ENCODE assay signal across 8 cellular contexts in genomic region chr1:9942399-9942938, GRCh38. TPM values are rescaled to one million over a fixed set of nuclear protein-coding genes. Genes with fewer than 3 reads are reported as not detected.
A peak's percentile ranks its signal among the peaks of the same experiment; 100 is the strongest.
DNase-seq lines count a peak whose midpoint lies in the region; ATAC-seq, FAIRE-seq and TF ChIP-seq lines count a peak whose summit lies in the region.

No MANE protein-coding gene starts in this region.

- no peaks in the 10 kb centered on the region for H3K27me3 Mint-ChIP-seq in dendritic cell treated with granulocyte-macrophage colony-stimulating factor and Interleukin-4, amounts not matched to agents 40 ng/mL and 50 ng/mL, for 4 days

- H3K9me3 ChIP-seq in HepG2 (ENCODE audit: low read length) (no peaks in the 10 kb centered on the region), subcutaneous abdominal adipose tissue (ENCODE audit: control insufficient read depth in 5 of 5, low read length in 5 of 5) (no peaks in the 10 kb centered on the region)

- H4K20me1 ChIP-seq in HepG2 (ENCODE audit: insufficient read depth, low read length), result no peaks in the 10 kb centered on the region

- H3K27ac ChIP-seq in HepG2 (ENCODE audit: extremely low read length, insufficient read depth, low read length) (peak overlapping the region; percentile 91), subcutaneous abdominal adipose tissue (ENCODE audit: low read depth, low read length) (peak overlapping the region; percentile 88)

- intact Hi-C loops in dendritic cell treated with granulocyte-macrophage colony-stimulating factor and Interleukin-4, amounts not matched to agents 40 ng/mL and 50 ng/mL, for 4 days (cut with micrococcal nuclease), result loop anchor here (2.0 kb wide), 2 partner anchors 68 to 90 kb away; partner anchors contain the start of gene UBE4B
- intact Hi-C loops in HepG2 (cut with micrococcal nuclease; ENCODE audit: unreplicated experiment), result loop anchor here (1.0 to 5.0 kb wide), 4 partner anchors 28 to 90 kb away; partner anchors contain the start of gene UBE4B

- TSS peak; percentile 82 for BruUV-seq in HepG2 (replicated peaks; lab: Mats Ljungman, UMichigan)

- peak overlapping the region; percentile 86 for H3K4me2 ChIP-seq in HepG2 (ENCODE audit: low read depth, low read length)

- WGBS in HepG2 (ENCODE audit: low lambda C conversion rate), result 2% methylated on average over 14 of the region's 14 CpGs

- H2AFZ ChIP-seq in HepG2 (ENCODE audit: low read length), result no peak overlapping the region

- peak overlapping the region; percentile 93 for H3K9ac ChIP-seq in HepG2 (ENCODE audit: insufficient read depth, low read depth, low read length)
- peak overlapping the region; percentile 77 to 99 (median 97) for H3K9ac ChIP-seq in subcutaneous abdominal adipose tissue (ENCODE audit: low read length in 5 of 5)

- peak overlapping the region; percentile 97 for H3K27ac Mint-ChIP-seq in dendritic cell treated with granulocyte-macrophage colony-stimulating factor and Interleukin-4, amounts not matched to agents 40 ng/mL and 50 ng/mL, for 4 days

- TF ChIP-seq EP300 in HepG2 (IDR thresholded peaks at IDR 0.05; ENCODE audit: low read depth in 2 of 2, low read length in 2 of 2) (no peak), HepG2 (CRISPR knock-in tag; IDR thresholded peaks at IDR 0.05; ENCODE audit: borderline replicate concordance) (no peak)

- H3K4me1 Mint-ChIP-seq in dendritic cell treated with granulocyte-macrophage colony-stimulating factor and Interleukin-4, amounts not matched to agents 40 ng/mL and 50 ng/mL, for 4 days (ENCODE audit: low read depth), result peaks cover 18% of the 10 kb centered on the region

- H3K36me3 ChIP-seq in HepG2 (replicated peaks in 1 of 2; ENCODE audit: control insufficient read depth in 1 of 2, insufficient read depth in 2 of 2, low read length in 2 of 2), result peaks cover 0 to 14% of the 10 kb centered on the region in 2 experiments; a peak in 1 of 5 replicates
- peaks cover 1 to 9% (median 7%) of the 10 kb centered on the region in 5 donors for H3K36me3 ChIP-seq in subcutaneous abdominal adipose tissue (ENCODE audit: control insufficient read depth in 5 of 5, insufficient read depth in 5 of 5, low read length in 5 of 5)

- peak overlapping the region; percentile 70 to 95 (median 92) for H3K4me3 ChIP-seq in HepG2 (replicated peaks in 1 of 3; ENCODE audit: insufficient read depth in 1 of 3, low read depth in 2 of 3, low read length in 3 of 3)
- peak overlapping the region; percentile 86 to 98 (median 91) for H3K4me3 ChIP-seq in subcutaneous abdominal adipose tissue (ENCODE audit: low read depth in 1 of 5, low read length in 5 of 5)

- TF ChIP-seq CTCF in D721Med (IDR thresholded peaks at IDR 0.05; ENCODE audit: insufficient read depth, missing control alignments) (peak; percentile 54), HepG2 (CRISPR knock-in tag; IDR thresholded peaks at IDR 0.05) (peak; percentile 74)

- no peaks in the 10 kb centered on the region; a peak in 2 of 5 replicates for H3K27me3 ChIP-seq in HepG2 (ENCODE audit: control insufficient read depth in 1 of 2, insufficient read depth in 2 of 2, low read length in 2 of 2)
- H3K27me3 ChIP-seq in subcutaneous abdominal adipose tissue (ENCODE audit: control insufficient read depth in 5 of 5, insufficient read depth in 4 of 5, low read length in 5 of 5), result no peaks in the 10 kb centered on the region

- H3K4me1 ChIP-seq in HepG2 (ENCODE audit: insufficient read depth, low read length), result peaks cover 49% of the 10 kb centered on the region
- H3K4me1 ChIP-seq in subcutaneous abdominal adipose tissue (ENCODE audit: control insufficient read depth in 5 of 5, insufficient read depth in 5 of 5, low read length in 5 of 5), result peaks cover 0 to 23% (median 20%) of the 10 kb centered on the region in 5 donors

- peak; percentile 71 for TF ChIP-seq RAD21 in HepG2 (CRISPR knock-in tag; IDR thresholded peaks at IDR 0.05)

- TF ChIP-seq POLR2A in HepG2 (IDR thresholded peaks at IDR 0.05; ENCODE audit: insufficient read depth in 1 of 2, low read depth in 2 of 2, low read length in 2 of 2), result no peak

- peaks cover 40% of the 10 kb centered on the region for H3K36me3 Mint-ChIP-seq in dendritic cell treated with granulocyte-macrophage colony-stimulating factor and Interleukin-4, amounts not matched to agents 40 ng/mL and 50 ng/mL, for 4 days (ENCODE audit: low read depth)

- POLR2A ChIA-PET in HepG2 (lab: Yijun Ruan, JAX), result interaction anchor here (0.9 to 4.3 kb wide), 11 partner anchors 9 to 268 kb away, joined by 3 to 67 read pairs (median 7); partner anchors contain the start of genes CTNNBIP1, KIF1B and UBE4B

- in situ Hi-C loops in HepG2 (cut with HindIII; ENCODE audit: extremely low pct_ligation_motif_present, low pct_unique_long_range_greater_than_20kb), result loop anchor here (5.0 kb wide), 2 partner anchors 70 to 90 kb away; partner anchors contain the start of gene UBE4B

- ATAC-seq in GM19397 (IDR thresholded peaks at IDR 0.05; ENCODE audit: unreplicated experiment) (peak; percentile 39), HepG2 (peak; percentile 68)

- no peak for FAIRE-seq in D721Med (lab: Jason Lieb, UNC)
- FAIRE-seq in HepG2 (lab: Jason Lieb, UNC), result peak; percentile 76

- H3K79me2 ChIP-seq in HepG2 (ENCODE audit: insufficient read depth, low read length), result peaks cover 20% of the 10 kb centered on the region

- CTCF ChIA-PET in HepG2 (lab: Yijun Ruan, JAX; ENCODE audit: low intra/inter-chr PET ratio, low total read pairs), result interaction anchor here (1.2 to 2.7 kb wide), 2 partner anchors 67 to 90 kb away, joined by 3 to 39 read pairs; partner anchors contain the start of gene UBE4B

- H3K4me3 Mint-ChIP-seq in dendritic cell treated with granulocyte-macrophage colony-stimulating factor and Interleukin-4, amounts not matched to agents 40 ng/mL and 50 ng/mL, for 4 days, result peak overlapping the region; percentile 87

- DNase-seq in D721Med (ENCODE audit: insufficient read length, low spot score), result no peak
- peak; percentile 49 for DNase-seq in LoVo (ENCODE audit: low spot score)
- peak; percentile 26 for DNase-seq in SKM-1 (lab: John Stamatoyannopoulos, UW; ENCODE audit: unreplicated experiment)
- DNase-seq in HepG2 (ENCODE audit: low spot score), result peak; percentile 58
- DNase-seq in activated CD4-positive, CD25-positive, alpha-beta regulatory T cell (lab: John Stamatoyannopoulos, UW), result no peak

- H3K9me3 Mint-ChIP-seq in dendritic cell treated with granulocyte-macrophage colony-stimulating factor and Interleukin-4, amounts not matched to agents 40 ng/mL and 50 ng/mL, for 4 days, result no peaks in the 10 kb centered on the region

RNA-seq across cellular contexts. Expression of gene LZIC, which starts 0.7 kb away (rescaled TPM):
- total RNA-seq in HepG2 (2016; rRNA removed; fragmentation: Illumina TruSeq; extraction: Trizol), result 71.8 and 119 TPM in 2 replicates
- total RNA-seq in HepG2 (2016; cell fraction: cytosol; rRNA removed; fragmentation: Illumina TruSeq; extraction: Trizol; ENCODE audit: low read depth), result 53.5 and 59.6 TPM in 2 replicates
- total RNA-seq in HepG2 (2016; cell fraction: insoluble cytoplasmic fraction; rRNA removed; fragmentation: Illumina TruSeq; extraction: Trizol), result 69.8 and 119 TPM in 2 replicates
- 70.4 and 80.8 TPM in 2 replicates for total RNA-seq in HepG2 (2016; cell fraction: membrane; rRNA removed; fragmentation: Illumina TruSeq; extraction: Trizol)
- total RNA-seq in HepG2 (2016; cell fraction: nucleus; rRNA removed; fragmentation: Illumina TruSeq; extraction: Trizol), result 28.4 and 29.3 TPM in 2 replicates
- 17.2 and 25.2 TPM in 2 replicates for polyA plus RNA-seq in HepG2 (2011; rRNA removed)
- polyA plus RNA-seq in HepG2 (2011; cell fraction: cytosol; rRNA removed), result 9.2 and 15.1 TPM in 2 replicates
- 4.6 and 6.2 TPM in 2 replicates for polyA plus RNA-seq in HepG2 (2011; cell fraction: nucleus; rRNA removed)
- 33.4 and 46.4 TPM in 2 replicates for polyA plus RNA-seq in HepG2 (2012)
- 40.3 and 68.0 TPM in 2 replicates for polyA plus RNA-seq in HepG2 (2016; cell fraction: cytosol; fragmentation: Illumina TruSeq; extraction: Trizol; ENCODE audit: low read depth)
- 101 and 109 TPM in 2 replicates for polyA plus RNA-seq in HepG2 (2016; cell fraction: insoluble cytoplasmic fraction; fragmentation: Illumina TruSeq; extraction: Trizol; ENCODE audit: low read depth)
- polyA plus RNA-seq in HepG2 (2016; cell fraction: membrane; fragmentation: Illumina TruSeq; extraction: Trizol; ENCODE audit: low read depth), result 50.9 and 64.5 TPM in 2 replicates
- 41.7 and 43.7 TPM in 2 replicates for polyA plus RNA-seq in HepG2 (2016; cell fraction: nucleus; fragmentation: Illumina TruSeq; extraction: Trizol; ENCODE audit: insufficient read depth, low read depth)
- 7.7 and 9.9 TPM in 2 replicates for polyA minus RNA-seq in HepG2 (2011; rRNA and poly(A)+ RNA removed; ENCODE audit: low replicate concordance)
- polyA minus RNA-seq in HepG2 (2011; cell fraction: cytosol; rRNA and poly(A)+ RNA removed), result 17.2 and 17.4 TPM in 2 replicates
- 12.1 and 14.7 TPM in 2 replicates for polyA minus RNA-seq in HepG2 (2011; cell fraction: nucleus; rRNA and poly(A)+ RNA removed)

RNA-seq across cellular contexts. Expression of gene NMNAT1, which starts 0.8 kb away (rescaled TPM):
- total RNA-seq in HepG2 (2016; rRNA removed; fragmentation: Illumina TruSeq; extraction: Trizol), result 12.2 and 14.5 TPM in 2 replicates
- total RNA-seq in HepG2 (2016; cell fraction: cytosol; rRNA removed; fragmentation: Illumina TruSeq; extraction: Trizol; ENCODE audit: low read depth), result 6.7 and 7.9 TPM in 2 replicates
- total RNA-seq in HepG2 (2016; cell fraction: insoluble cytoplasmic fraction; rRNA removed; fragmentation: Illumina TruSeq; extraction: Trizol), result 12.6 and 15.6 TPM in 2 replicates
- total RNA-seq in HepG2 (2016; cell fraction: membrane; rRNA removed; fragmentation: Illumina TruSeq; extraction: Trizol), result 7.0 and 8.2 TPM in 2 replicates
- 6.1 and 8.7 TPM in 2 replicates for total RNA-seq in HepG2 (2016; cell fraction: nucleus; rRNA removed; fragmentation: Illumina TruSeq; extraction: Trizol)
- 5.4 and 5.6 TPM in 2 replicates for polyA plus RNA-seq in HepG2 (2011; rRNA removed)
- 3.9 and 4.7 TPM in 2 replicates for polyA plus RNA-seq in HepG2 (2011; cell fraction: cytosol; rRNA removed)
- polyA plus RNA-seq in HepG2 (2011; cell fraction: nucleus; rRNA removed), result 2.7 and 2.9 TPM in 2 replicates
- polyA plus RNA-seq in HepG2 (2012), result 5.8 and 11.4 TPM in 2 replicates
- 1.5 and 1.8 TPM in 2 replicates for polyA plus RNA-seq in HepG2 (2016; cell fraction: cytosol; fragmentation: Illumina TruSeq; extraction: Trizol; ENCODE audit: low read depth)
- 9.4 and 9.5 TPM in 2 replicates for polyA plus RNA-seq in HepG2 (2016; cell fraction: insoluble cytoplasmic fraction; fragmentation: Illumina TruSeq; extraction: Trizol; ENCODE audit: low read depth)
- 2.7 and 3.0 TPM in 2 replicates for polyA plus RNA-seq in HepG2 (2016; cell fraction: membrane; fragmentation: Illumina TruSeq; extraction: Trizol; ENCODE audit: low read depth)
- polyA plus RNA-seq in HepG2 (2016; cell fraction: nucleus; fragmentation: Illumina TruSeq; extraction: Trizol; ENCODE audit: insufficient read depth, low read depth), result 7.0 and 7.5 TPM in 2 replicates
- polyA minus RNA-seq in HepG2 (2011; rRNA and poly(A)+ RNA removed; ENCODE audit: low replicate concordance), result 9.3 and 11.0 TPM in 2 replicates
- polyA minus RNA-seq in HepG2 (2011; cell fraction: cytosol; rRNA and poly(A)+ RNA removed), result 4.8 and 5.8 TPM in 2 replicates
- 10.2 and 12.2 TPM in 2 replicates for polyA minus RNA-seq in HepG2 (2011; cell fraction: nucleus; rRNA and poly(A)+ RNA removed)

RNA-seq across cellular contexts. Expression of gene CTNNBIP1, which starts 32.4 kb away (rescaled TPM):
- total RNA-seq in HepG2 (2016; rRNA removed; fragmentation: Illumina TruSeq; extraction: Trizol), result 67.0 and 71.7 TPM in 2 replicates
- total RNA-seq in HepG2 (2016; cell fraction: cytosol; rRNA removed; fragmentation: Illumina TruSeq; extraction: Trizol; ENCODE audit: low read depth), result 112 and 131 TPM in 2 replicates
- total RNA-seq in HepG2 (2016; cell fraction: insoluble cytoplasmic fraction; rRNA removed; fragmentation: Illumina TruSeq; extraction: Trizol), result 54.5 and 70.6 TPM in 2 replicates
- total RNA-seq in HepG2 (2016; cell fraction: membrane; rRNA removed; fragmentation: Illumina TruSeq; extraction: Trizol), result 130 and 149 TPM in 2 replicates
- 21.2 and 22.7 TPM in 2 replicates for total RNA-seq in HepG2 (2016; cell fraction: nucleus; rRNA removed; fragmentation: Illumina TruSeq; extraction: Trizol)
- 83.0 and 83.1 TPM in 2 replicates for polyA plus RNA-seq in HepG2 (2011; rRNA removed)
- polyA plus RNA-seq in HepG2 (2011; cell fraction: cytosol; rRNA removed), result 57.2 and 76.8 TPM in 2 replicates
- 32.2 and 32.4 TPM in 2 replicates for polyA plus RNA-seq in HepG2 (2011; cell fraction: nucleus; rRNA removed)
- 26.8 and 39.9 TPM in 2 replicates for polyA plus RNA-seq in HepG2 (2012)
- polyA plus RNA-seq in HepG2 (2016; cell fraction: cytosol; fragmentation: Illumina TruSeq; extraction: Trizol; ENCODE audit: low read depth), result 182 and 242 TPM in 2 replicates
- polyA plus RNA-seq in HepG2 (2016; cell fraction: insoluble cytoplasmic fraction; fragmentation: Illumina TruSeq; extraction: Trizol; ENCODE audit: low read depth), result 74.3 and 84.9 TPM in 2 replicates
- polyA plus RNA-seq in HepG2 (2016; cell fraction: membrane; fragmentation: Illumina TruSeq; extraction: Trizol; ENCODE audit: low read depth), result 169 and 203 TPM in 2 replicates
- polyA plus RNA-seq in HepG2 (2016; cell fraction: nucleus; fragmentation: Illumina TruSeq; extraction: Trizol; ENCODE audit: insufficient read depth, low read depth), result 49.9 and 56.8 TPM in 2 replicates
- 5.8 and 84.0 TPM in 2 replicates for polyA minus RNA-seq in HepG2 (2011; rRNA and poly(A)+ RNA removed; ENCODE audit: low replicate concordance)
- 49.7 and 52.8 TPM in 2 replicates for polyA minus RNA-seq in HepG2 (2011; cell fraction: cytosol; rRNA and poly(A)+ RNA removed)
- 11.7 and 12.0 TPM in 2 replicates for polyA minus RNA-seq in HepG2 (2011; cell fraction: nucleus; rRNA and poly(A)+ RNA removed)

RNA-seq across cellular contexts. Expression of gene RBP7, which starts 54.6 kb away (rescaled TPM):
- total RNA-seq in HepG2 (2016; rRNA removed; fragmentation: Illumina TruSeq; extraction: Trizol), result 2.0 and 2.3 TPM in 2 replicates
- total RNA-seq in HepG2 (2016; cell fraction: cytosol; rRNA removed; fragmentation: Illumina TruSeq; extraction: Trizol; ENCODE audit: low read depth), result 0.71 and 0.88 TPM in 2 replicates
- 1.5 and 1.9 TPM in 2 replicates for total RNA-seq in HepG2 (2016; cell fraction: insoluble cytoplasmic fraction; rRNA removed; fragmentation: Illumina TruSeq; extraction: Trizol)
- total RNA-seq in HepG2 (2016; cell fraction: membrane; rRNA removed; fragmentation: Illumina TruSeq; extraction: Trizol), result 2.0 and 2.2 TPM in 2 replicates
- 0.71 TPM in 1 of 2 replicates, not detected in the other for total RNA-seq in HepG2 (2016; cell fraction: nucleus; rRNA removed; fragmentation: Illumina TruSeq; extraction: Trizol)
- 1.6 and 2.0 TPM in 2 replicates for polyA plus RNA-seq in HepG2 (2011; rRNA removed)
- 0.90 and 1.5 TPM in 2 replicates for polyA plus RNA-seq in HepG2 (2011; cell fraction: cytosol; rRNA removed)
- not detected in 2 replicates for polyA plus RNA-seq in HepG2 (2011; cell fraction: nucleus; rRNA removed)
- polyA plus RNA-seq in HepG2 (2012), result 1.7 and 2.5 TPM in 2 replicates
- polyA plus RNA-seq in HepG2 (2016; cell fraction: cytosol; fragmentation: Illumina TruSeq; extraction: Trizol; ENCODE audit: low read depth), result 2.7 and 3.6 TPM in 2 replicates
- polyA plus RNA-seq in HepG2 (2016; cell fraction: insoluble cytoplasmic fraction; fragmentation: Illumina TruSeq; extraction: Trizol; ENCODE audit: low read depth), result 3.0 and 4.6 TPM in 2 replicates
- polyA plus RNA-seq in HepG2 (2016; cell fraction: membrane; fragmentation: Illumina TruSeq; extraction: Trizol; ENCODE audit: low read depth), result 2.2 and 3.1 TPM in 2 replicates
- polyA plus RNA-seq in HepG2 (2016; cell fraction: nucleus; fragmentation: Illumina TruSeq; extraction: Trizol; ENCODE audit: insufficient read depth, low read depth), result 0.88 and 0.90 TPM in 2 replicates
- polyA minus RNA-seq in HepG2 (2011; rRNA and poly(A)+ RNA removed; ENCODE audit: low replicate concordance), result 0.88 TPM in 1 of 2 replicates, not detected in the other
- 1.1 TPM in 1 of 2 replicates, not detected in the other for polyA minus RNA-seq in HepG2 (2011; cell fraction: cytosol; rRNA and poly(A)+ RNA removed)
- not detected in 2 replicates for polyA minus RNA-seq in HepG2 (2011; cell fraction: nucleus; rRNA and poly(A)+ RNA removed)

Comparison
In these comparisons a context has a peak if more than half of its experiments do, and no peak if none do; other contexts are left out.
1. DNase-seq: peak in LoVo (single experiment), SKM-1 (single experiment) and HepG2 (single experiment); none in D721Med (single experiment) and activated CD4-positive, CD25-positive, alpha-beta regulatory T cell (0 of 4).